8 cellular contexts compared by ENCODE assay signal in the genomic region with DNA sequence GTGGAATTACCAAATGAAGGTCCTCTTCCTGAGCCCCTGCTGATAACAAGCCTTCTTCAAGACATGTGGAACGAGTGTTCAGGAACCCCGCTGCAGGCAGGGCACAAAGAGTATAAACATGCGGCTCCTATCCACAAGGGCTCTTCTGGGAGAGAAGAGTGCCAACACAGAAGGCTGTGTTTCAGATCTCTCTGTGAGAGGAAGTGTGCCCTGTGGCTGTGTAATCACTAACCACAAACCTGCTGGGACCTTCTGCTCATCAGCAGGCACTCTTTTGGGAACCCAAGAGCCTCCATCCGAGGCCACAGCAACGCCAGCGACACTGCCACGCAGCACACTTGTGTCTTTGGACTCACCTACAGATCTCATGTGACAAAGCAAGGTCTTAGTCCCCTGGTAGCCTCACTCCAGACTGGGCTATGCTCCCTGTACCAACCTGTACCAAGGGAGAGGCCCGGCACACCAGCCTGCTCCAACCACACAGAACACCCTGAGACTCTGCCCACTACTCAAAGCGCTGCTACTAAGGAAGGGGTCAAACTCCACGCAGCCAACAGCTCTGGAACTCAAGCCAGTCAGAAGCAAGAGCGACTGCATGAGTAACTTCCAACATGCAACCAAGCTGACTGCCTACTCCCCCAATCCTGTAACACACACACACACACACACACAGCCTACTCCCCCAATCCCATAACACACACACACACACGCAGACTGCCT. TPM values are rescaled to one million over a fixed set of nuclear protein-coding genes. Genes with fewer than 3 reads are reported as not detected.
A peak's percentile ranks its signal among the peaks of the same experiment; 100 is the strongest.
DNase-seq lines count a peak whose midpoint lies in the region; ATAC-seq and TF ChIP-seq lines count a peak whose summit lies in the region.
"Had no signal": no experiment of that assay in that cellular context is flagged by ENCODE, and none has a peak within 500 bp of the region (broad histone marks: within the 10 kb centered on the region; RNA-seq: fewer than 3 reads in every experiment).

No MANE protein-coding gene starts in this region.

- ATAC-seq in HG02678 (IDR thresholded peaks at IDR 0.05; ENCODE audit: unreplicated experiment) = peak; percentile 63
- ATAC-seq in HG02623 (IDR thresholded peaks at IDR 0.05; ENCODE audit: unreplicated experiment) = no peak

- peak overlapping the region; percentile 10 for H3K4me3 ChIP-seq in epithelial cell of proximal tubule (ENCODE audit: low read depth, low read length)
- no peak overlapping the region for H3K4me3 ChIP-seq in smooth muscle cell

- H2AFZ ChIP-seq in smooth muscle cell (ENCODE audit: low read depth) = no peak overlapping the region

- H3F3A ChIP-seq in smooth muscle cell (ENCODE audit: low read depth) = peaks cover 14% of the 10 kb centered on the region

- H3K9me3 ChIP-seq in smooth muscle cell (replicated peaks; ENCODE audit: low read depth) = no peaks in the 10 kb centered on the region

- no peak overlapping the region for H3K4me2 ChIP-seq in smooth muscle cell

- no peaks in the 10 kb centered on the region for H3K27me3 ChIP-seq in smooth muscle cell (ENCODE audit: low read depth)

- 86% methylated on average over 12 of the region's 12 CpGs for WGBS in smooth muscle cell (ENCODE audit: low lambda C conversion rate)

- no peaks in the 10 kb centered on the region for H3K36me3 ChIP-seq in smooth muscle cell (ENCODE audit: low read depth)

- peaks cover 88% of the 10 kb centered on the region for H3K79me2 ChIP-seq in smooth muscle cell (ENCODE audit: low read depth)

- H4K20me1 ChIP-seq in smooth muscle cell (ENCODE audit: low read depth) = peaks cover 97% of the 10 kb centered on the region

- TF ChIP-seq CTCF in epithelial cell of proximal tubule (conservative IDR thresholded peaks at IDR 0.05; ENCODE audit: low read depth, low read length) (no peak), smooth muscle cell (IDR thresholded peaks at IDR 0.05; ENCODE audit: borderline replicate concordance, insufficient read depth, poor library complexity, severe bottlenecking) (no peak)

- no peak overlapping the region for H3K9ac ChIP-seq in smooth muscle cell (ENCODE audit: low read depth)

- H3K27ac ChIP-seq in smooth muscle cell (ENCODE audit: low read depth) = peak overlapping the region; percentile 3

- peaks cover 20% of the 10 kb centered on the region for H3K4me1 ChIP-seq in smooth muscle cell (ENCODE audit: low read depth)

- peak; percentile 40 for DNase-seq in RPMI7951 (ENCODE audit: low read depth)
- no peak for DNase-seq in epithelial cell of proximal tubule (ENCODE audit: low read depth)
- DNase-seq in smooth muscle cell (lab: John Stamatoyannopoulos, UW; ENCODE audit: unreplicated experiment) = no peak
- no peak for DNase-seq in SHP77 (lab: John Stamatoyannopoulos, UW)
- DNase-seq in COR-L47 (lab: John Stamatoyannopoulos, UW) = no peak

RNA-seq across cellular contexts. Expression of gene PTTG1IP, which starts 7.8 kb away (rescaled TPM):
- 241 and 255 TPM in 2 replicates for total RNA-seq in RPMI7951 (2014; rRNA removed; shearing (Covaris generic))
- total RNA-seq in epithelial cell of proximal tubule (311 and 421 TPM in 2 replicates), smooth muscle cell (331 and 369 TPM in 2 replicates)
- polyA plus RNA-seq in smooth muscle cell = 314 and 340 TPM in 2 replicates

RNA-seq across cellular contexts. Expression of gene SUMO3, which starts 47.9 kb away (rescaled TPM):
- total RNA-seq in RPMI7951 (2014; rRNA removed; shearing (Covaris generic)) = 88.6 and 100.0 TPM in 2 replicates
- 58.7 and 86.0 TPM in 2 replicates for total RNA-seq in epithelial cell of proximal tubule
- 82.8 and 87.9 TPM in 2 replicates for total RNA-seq in smooth muscle cell
- 116 and 124 TPM in 2 replicates for polyA plus RNA-seq in smooth muscle cell

RNA-seq across cellular contexts. Expression of gene ITGB2, which starts 55.0 kb away (rescaled TPM):
- not detected in 2 replicates for total RNA-seq in RPMI7951 (2014; rRNA removed; shearing (Covaris generic))
- total RNA-seq in epithelial cell of proximal tubule = 3.0 and 3.5 TPM in 2 replicates
- 0.18 TPM in 1 of 2 replicates, not detected in the other for total RNA-seq in smooth muscle cell
- polyA plus RNA-seq in smooth muscle cell = 0.86 and 1.0 TPM in 2 replicates
- polyA plus RNA-seq: neural cell had no signal
